ENCODE assay signal across 1 cellular context in genomic region chr12:107014050-107014449, GRCh38.
TF ChIP-seq lines count a peak whose summit lies in the region.

No MANE protein-coding gene starts in this region.

TF ChIP-seq in liver, 16 proteins besides CTCF, POLR2A, EP300 and RAD21 (continued from another document):
- no peak for TF ChIP-seq REST (IDR thresholded peaks at IDR 0.05)
- TF ChIP-seq HNF4G (IDR thresholded peaks at IDR 0.05): no peak
- no peak for TF ChIP-seq ZBTB33 (IDR thresholded peaks at IDR 0.05)
- TF ChIP-seq FOXA2 (IDR thresholded peaks at IDR 0.05): no peak
- no peak for TF ChIP-seq ATF3 (IDR thresholded peaks at IDR 0.05)
- TF ChIP-seq FOXA1 (IDR thresholded peaks at IDR 0.05): no peak
- no peak for TF ChIP-seq TAF1 (conservative IDR thresholded peaks at IDR 0.05)
- TF ChIP-seq YY1 (IDR thresholded peaks at IDR 0.05): no peak
- no peak for TF ChIP-seq MAX (IDR thresholded peaks at IDR 0.05)
- TF ChIP-seq HNF4A (conservative IDR thresholded peaks at IDR 0.05): no peak
